ENCODE assay signal across 8 cellular contexts in the genomic region with DNA sequence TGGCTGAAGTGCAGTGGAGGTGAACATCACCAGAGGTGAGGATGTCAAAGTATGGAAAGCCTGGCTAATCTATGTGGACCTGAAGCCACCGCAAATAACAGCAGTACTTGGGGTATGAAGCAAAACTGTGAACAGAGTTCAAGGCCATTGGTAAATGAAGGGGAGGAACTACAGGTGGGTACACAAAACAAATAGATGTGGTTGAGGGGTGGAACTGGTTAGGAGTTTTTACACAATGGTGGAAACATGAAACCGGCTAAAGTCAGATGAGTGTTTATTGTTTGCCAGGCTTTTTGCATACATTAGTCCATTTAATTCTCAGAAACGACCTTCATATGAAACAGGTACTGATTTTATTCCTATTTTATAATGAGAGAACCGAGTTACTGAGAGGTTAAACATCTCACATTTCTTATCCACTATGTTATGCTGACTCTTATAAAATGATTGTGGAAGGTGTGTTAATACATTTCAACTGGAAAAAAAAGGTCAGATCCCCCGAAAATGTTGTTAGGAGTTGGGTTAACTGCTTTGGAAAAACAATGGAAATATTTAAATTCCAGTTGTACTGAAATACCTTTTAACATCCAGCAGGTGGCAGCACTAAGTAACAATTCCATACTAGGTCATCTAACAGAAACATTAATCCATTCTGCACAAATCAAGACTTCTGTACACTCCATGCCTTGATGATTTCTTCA. TPM values are rescaled to one million over a fixed set of nuclear protein-coding genes. Genes with fewer than 3 reads are reported as not detected.
DNase-seq lines count a peak whose midpoint lies in the region; ATAC-seq, FAIRE-seq and TF ChIP-seq lines count a peak whose summit lies in the region.

No MANE protein-coding gene starts in this region.

- no peaks in the 10 kb centered on the region for H4K20me1 ChIP-seq in Loucy (ENCODE audit: insufficient read depth, low read length, poor library complexity, severe bottlenecking)

- no peak for FAIRE-seq in small intestine (lab: Jason Lieb, UNC)

- H3K9me3 ChIP-seq in heart right ventricle (peaks cover 0 to 5% (median 0%) of the 10 kb centered on the region in 11 donors), Loucy (ENCODE audit: insufficient read depth, low read depth, low read length) (no peaks in the 10 kb centered on the region), small intestine (ENCODE audit: control insufficient read depth, low read depth) (no peaks in the 10 kb centered on the region)

- no peaks in the 10 kb centered on the region for H3F3A ChIP-seq in Loucy (ENCODE audit: low read depth)

- no peak for DNase-seq in heart right ventricle
- no peak for DNase-seq in cardiac septum (ENCODE audit: low spot score)
- DNase-seq in foreskin fibroblast, result peak; percentile 20 to 67
- DNase-seq in small intestine, result peak; percentile 41
- no peak for DNase-seq in activated T-cell treated with anti-CD3 and anti-CD28 coated beads, Interleukin-2, amount 50 U/mL, for 1 hour
- DNase-seq in activated naive CD8-positive, alpha-beta T cell treated with anti-CD3 and anti-CD28 coated beads, Interleukin-2, amount 50 U/mL, for 24 hours, result no peak

- 63 to 69% methylated on average over 5 of the region's 5 CpGs for WGBS in heart right ventricle, 2 donors
- WGBS in small intestine, 3 donors, result 60 to 69% (median 65%) methylated on average over 5 of the region's 5 CpGs

- no peaks in the 10 kb centered on the region for H3K9me2 ChIP-seq in Loucy (replicated peaks; ENCODE audit: low read depth, low read length)

- H2AFZ ChIP-seq in Loucy (ENCODE audit: low read length), result no peak overlapping the region

- no peak overlapping the region for H3K27ac Mint-ChIP-seq in activated naive CD8-positive, alpha-beta T cell treated with anti-CD3 and anti-CD28 coated beads, Interleukin-2, amount 50 U/mL, for 24 hours

- H3K36me3 Mint-ChIP-seq in activated naive CD8-positive, alpha-beta T cell treated with anti-CD3 and anti-CD28 coated beads, Interleukin-2, amount 50 U/mL, for 24 hours (ENCODE audit: low read depth), result peaks cover 56% of the 10 kb centered on the region

- no peak overlapping the region for H3K9ac ChIP-seq in Loucy (ENCODE audit: low read depth, low read length, poor library complexity, severe bottlenecking)

- TF ChIP-seq CTCF in heart right ventricle (IDR thresholded peaks at IDR 0.05), result peak; percentile 43 to 77 (median 72)
- peak; percentile 79 for TF ChIP-seq CTCF in Loucy (conservative IDR thresholded peaks at IDR 0.05; ENCODE audit: low read length)
- TF ChIP-seq CTCF in foreskin fibroblast (IDR thresholded peaks at IDR 0.05; ENCODE audit: low read depth, low read length), result peak; percentile 36

- ATAC-seq in heart right ventricle (no peak), SK-N-SH treated with all-trans-retinoic acid at 6 μM for 48 hours (peak; percentile 76)
- ATAC-seq in activated naive CD8-positive, alpha-beta T cell treated with anti-CD3 and anti-CD28 coated beads, Interleukin-2, amount 50 U/mL, for 24 hours, result no peak

- intact Hi-C loops in heart right ventricle (cut with DNase I) (no loop called here), cardiac septum (cut with DNase I) (no loop called here)

- H3K4me3 Mint-ChIP-seq in activated naive CD8-positive, alpha-beta T cell treated with anti-CD3 and anti-CD28 coated beads, Interleukin-2, amount 50 U/mL, for 24 hours, result no peak overlapping the region

- H3K36me3 ChIP-seq in heart right ventricle (peaks cover 0 to 86% (median 19%) of the 10 kb centered on the region in 9 donors), Loucy (ENCODE audit: insufficient read depth, low read length) (peaks cover 30% of the 10 kb centered on the region; the same call in 1 of the 2 replicates), small intestine (ENCODE audit: control insufficient read depth in 2 of 2, insufficient read depth in 2 of 2, low read length in 2 of 2) (peaks cover 4 to 15% of the 10 kb centered on the region in 2 donors)

- H3K4me1 Mint-ChIP-seq in activated naive CD8-positive, alpha-beta T cell treated with anti-CD3 and anti-CD28 coated beads, Interleukin-2, amount 50 U/mL, for 24 hours, result peaks cover 3% of the 10 kb centered on the region

- H3K4me2 ChIP-seq in Loucy (ENCODE audit: low read depth, low read length, poor library complexity, severe bottlenecking), result no peak overlapping the region

- no peak overlapping the region for H3K27ac ChIP-seq in heart right ventricle
- no peak overlapping the region for H3K27ac ChIP-seq in small intestine (ENCODE audit: low read depth in 1 of 2, low read length in 1 of 2)

- no peaks in the 10 kb centered on the region for H3K4me1 ChIP-seq in heart right ventricle
- no peaks in the 10 kb centered on the region for H3K4me1 ChIP-seq in Loucy (ENCODE audit: insufficient read depth, low read length, poor library complexity, severe bottlenecking)
- H3K4me1 ChIP-seq in small intestine (ENCODE audit: control insufficient read depth in 2 of 2, insufficient read depth in 1 of 2, low read depth in 1 of 2, low read length in 1 of 2), result no peaks in the 10 kb centered on the region

- H3K79me2 ChIP-seq in Loucy (ENCODE audit: insufficient read depth, low read length), result no peaks in the 10 kb centered on the region

- H3K9me3 Mint-ChIP-seq in activated naive CD8-positive, alpha-beta T cell treated with anti-CD3 and anti-CD28 coated beads, Interleukin-2, amount 50 U/mL, for 24 hours, result no peaks in the 10 kb centered on the region

- H3K27me3 ChIP-seq in heart right ventricle (no peaks in the 10 kb centered on the region), Loucy (ENCODE audit: insufficient read depth, low read length, poor library complexity, severe bottlenecking) (no peaks in the 10 kb centered on the region), small intestine (ENCODE audit: control insufficient read depth in 2 of 2, insufficient read depth in 2 of 2, low read length in 2 of 2) (no peaks in the 10 kb centered on the region)

- H3K4me3 ChIP-seq in heart right ventricle (no peak overlapping the region), Loucy (ENCODE audit: low read length, poor library complexity, severe bottlenecking) (no peak overlapping the region), foreskin fibroblast (ENCODE audit: low read depth in 1 of 2, low read length in 2 of 2) (no peak overlapping the region), small intestine (ENCODE audit: low read depth in 1 of 2, low read length in 2 of 2) (no peak overlapping the region)

- no peaks in the 10 kb centered on the region for H3K27me3 Mint-ChIP-seq in activated naive CD8-positive, alpha-beta T cell treated with anti-CD3 and anti-CD28 coated beads, Interleukin-2, amount 50 U/mL, for 24 hours

TF ChIP-seq in SK-N-SH treated with all-trans-retinoic acid at 6 μM for 48 hours, 23 proteins besides CTCF, POLR2A, EP300 and RAD21:
- TF ChIP-seq TCF4 (CRISPR knock-in tag; IDR thresholded peaks at IDR 0.05; ENCODE audit: borderline replicate concordance), result no peak
- TF ChIP-seq ZNF70 (CRISPR knock-in tag; IDR thresholded peaks at IDR 0.05), result no peak
- TF ChIP-seq ZNF8 (CRISPR knock-in tag; IDR thresholded peaks at IDR 0.05), result no peak
- TF ChIP-seq GLIS3 (CRISPR knock-in tag; IDR thresholded peaks at IDR 0.05), result no peak

RNA-seq across cellular contexts. Expression of gene GTF2B, which starts 44.3 kb away (rescaled TPM):
- total RNA-seq in heart right ventricle, result 10 to 100 TPM; 10.5 to 16.0 (median 12.6) TPM
- 10 to 100 TPM in 1 of 2 donors, 1 to 10 TPM in 1; 7.5 to 13.6 TPM for polyA plus RNA-seq in heart right ventricle
- 11.6 TPM for total RNA-seq in cardiac septum
- polyA plus RNA-seq in small intestine, result 10 to 100 TPM; 23.1 to 44.6 (median 38.7) TPM

RNA-seq across cellular contexts. Expression of gene KYAT3, which starts 56.8 kb away (rescaled TPM):
- total RNA-seq in heart right ventricle, result 10 to 100 TPM in 1 of 10 donors, 1 to 10 TPM in 9; 4.7 to 10.5 (median 7.7) TPM
- polyA plus RNA-seq in heart right ventricle, result 1 to 10 TPM; 5.3 to 7.2 TPM
- total RNA-seq in cardiac septum, result 6.5 TPM
- polyA plus RNA-seq in small intestine, result 10 to 100 TPM; 21.5 to 28.3 (median 22.7) TPM

RNA-seq across cellular contexts. Expression of gene RBMXL1, which starts 56.8 kb away (rescaled TPM):
- total RNA-seq in heart right ventricle (10 to 100 TPM in 9 of 10 donors, 1 to 10 TPM in 1; 9.3 to 14.2 (median 12.0) TPM), cardiac septum (15.8 TPM)
- polyA plus RNA-seq in heart right ventricle (1 to 10 TPM; 2.6 to 6.3 TPM), small intestine (1 to 10 TPM; 2.5 to 5.0 (median 3.2) TPM)

Comparison
In these comparisons a context has a peak if more than half of its experiments do, and no peak if none do; other contexts are left out.
1. DNase-seq: peak in foreskin fibroblast (2 of 2) and small intestine (single experiment); none in heart right ventricle (0 of 2), cardiac septum (single experiment), activated T-cell treated with anti-CD3 and anti-CD28 coated beads, Interleukin-2, amount 50 U/mL, for 1 hour (single experiment) and activated naive CD8-positive, alpha-beta T cell treated with anti-CD3 and anti-CD28 coated beads, Interleukin-2, amount 50 U/mL, for 24 hours (single experiment).
2. Peak in every context shown above with its lines, with median percentiles within 50 percentile points of each other: CTCF ChIP-seq.